In the genomic region with DNA sequence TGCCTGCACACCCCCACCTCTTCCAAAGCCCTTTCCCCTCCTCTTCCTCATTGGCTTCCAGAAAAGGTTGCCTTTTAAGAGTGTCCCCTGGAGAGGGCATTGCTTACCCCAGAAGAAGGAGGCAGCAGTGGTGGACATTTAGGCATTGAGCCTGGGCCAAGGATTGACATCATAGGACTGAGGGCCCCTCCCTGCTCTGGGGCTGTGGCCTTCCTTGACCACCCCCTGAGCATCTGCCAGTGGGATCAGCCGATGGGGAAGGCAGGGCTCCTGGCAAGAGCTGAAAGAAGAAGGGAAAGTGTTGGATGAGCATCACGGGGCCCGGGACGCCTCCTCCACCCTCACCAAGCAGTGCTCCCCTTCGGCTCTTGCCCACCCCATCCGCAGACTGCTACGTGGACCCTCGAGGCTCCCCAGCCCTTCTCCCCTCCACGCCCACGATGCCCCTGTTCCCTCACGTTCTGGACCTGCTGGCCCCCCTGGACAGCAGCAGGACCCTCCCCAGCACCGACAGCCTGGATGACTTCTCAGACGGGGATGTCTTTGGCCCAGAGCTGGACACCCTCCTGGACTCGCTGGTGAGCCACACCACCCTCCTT, we compare ENCODE assay signal across 2 cellular contexts.
TF ChIP-seq lines count a peak whose summit lies in the region.

No MANE protein-coding gene starts in this region.

TF ChIP-seq in H1, 55 proteins besides CTCF, POLR2A, EP300 and RAD21:
- TF ChIP-seq CEBPB (IDR thresholded peaks at IDR 0.05; ENCODE audit: low read depth, low read length) = no peak
- TF ChIP-seq FOSL1 (IDR thresholded peaks at IDR 0.05; ENCODE audit: insufficient read depth, low read depth, low read length) = no peak
- TF ChIP-seq SRF (IDR thresholded peaks at IDR 0.05; ENCODE audit: low read depth, low read length) = no peak
- TF ChIP-seq CREB1 (IDR thresholded peaks at IDR 0.05) = no peak
- no peak for TF ChIP-seq EZH2 (IDR thresholded peaks at IDR 0.05; ENCODE audit: low read depth, low read length, severe bottlenecking)
- TF ChIP-seq TCF12 (IDR thresholded peaks at IDR 0.05; ENCODE audit: low read depth, low read length) = no peak
- TF ChIP-seq JUND (IDR thresholded peaks at IDR 0.05; ENCODE audit: low read length) = no peak
- no peak for TF ChIP-seq SAP30 (IDR thresholded peaks at IDR 0.05; ENCODE audit: insufficient read depth, insufficient replicate concordance, low read length)
TF ChIP-seq in H1: peak in this region for 0.

TF ChIP-seq in SK-N-SH treated with all-trans-retinoic acid at 6 μM for 48 hours, 23 proteins besides CTCF, POLR2A, EP300 and RAD21:
- TF ChIP-seq TCF4 (CRISPR knock-in tag; IDR thresholded peaks at IDR 0.05; ENCODE audit: borderline replicate concordance) (no peak), ZC3H10 (CRISPR knock-in tag; IDR thresholded peaks at IDR 0.05) (no peak)
